In the genomic region with DNA sequence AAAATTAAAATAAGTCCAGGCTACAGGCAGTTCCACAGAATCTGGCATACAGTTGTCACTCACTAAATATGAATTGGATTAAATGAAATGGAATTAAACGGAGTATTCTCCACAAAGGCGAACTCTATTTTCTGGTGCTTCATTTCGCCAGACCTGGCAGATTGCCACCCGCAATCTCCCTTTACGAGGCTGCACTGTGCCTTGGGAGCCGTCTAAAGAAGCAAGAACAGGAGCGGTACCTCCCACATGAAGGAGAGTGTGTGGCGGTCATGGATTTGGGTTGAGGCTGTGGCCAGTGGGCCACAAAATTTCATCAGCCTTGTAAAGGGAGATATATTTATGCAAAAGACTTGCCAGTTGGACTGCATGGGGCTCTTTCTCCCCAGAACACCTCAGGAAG, we compare ENCODE assay signal across 21 cellular contexts.
DNase-seq lines count a peak whose midpoint lies in the region; ATAC-seq and TF ChIP-seq lines count a peak whose summit lies in the region.
"Had no signal": no experiment of that assay in that cellular context is flagged by ENCODE, and none has a peak within 500 bp of the region (broad histone marks: within the 10 kb centered on the region; RNA-seq: fewer than 3 reads in every experiment).

No MANE protein-coding gene starts in this region.

- no peak overlapping the region for H3K27ac ChIP-seq in esophagus muscularis mucosa (replicated peaks in 1 of 4)
- H3K27ac ChIP-seq in prostate gland: no peak overlapping the region
- no peak overlapping the region for H3K27ac ChIP-seq in RWPE1
- no peak overlapping the region for H3K27ac ChIP-seq in left lung
- H3K27ac ChIP-seq: C4-2B, GM23248, SJSA1 had no signal

- POLR2A ChIA-PET in RWPE1 (lab: Yijun Ruan, JAX; ENCODE audit: low non-redundant PET): no interaction called here

- CTCF ChIA-PET in RWPE1 (lab: Yijun Ruan, JAX): no interaction called here

- intact Hi-C loops in Right ventricle myocardium inferior (cut with DNase I) (no loop called here), cardiac septum (cut with DNase I) (no loop called here), esophagus muscularis mucosa (cut with DNase I) (no loop called here), prostate gland (cut with DNase I) (no loop called here), left lung (cut with DNase I) (no loop called here)

- TF ChIP-seq CTCF in esophagus muscularis mucosa (IDR thresholded peaks at IDR 0.05) (no peak), prostate gland (IDR thresholded peaks at IDR 0.05) (no peak), RWPE1 (conservative IDR thresholded peaks at IDR 0.05; ENCODE audit: low read depth) (no peak), left lung (IDR thresholded peaks at IDR 0.05) (no peak)

- no peak overlapping the region for H3K4me3 ChIP-seq in esophagus muscularis mucosa
- H3K4me3 ChIP-seq in prostate gland: no peak overlapping the region
- H3K4me3 ChIP-seq in left lung: no peak overlapping the region
- H3K4me3 ChIP-seq: GM23248, SJSA1 had no signal

- no peak for TF ChIP-seq POLR2A in esophagus muscularis mucosa (IDR thresholded peaks at IDR 0.05; ENCODE audit: low read depth)
- TF ChIP-seq POLR2A in prostate gland (IDR thresholded peaks at IDR 0.05): no peak

- no peaks in the 10 kb centered on the region for H3K4me1 ChIP-seq in esophagus muscularis mucosa
- H3K4me1 ChIP-seq in prostate gland (replicated peaks): no peaks in the 10 kb centered on the region
- H3K4me1 ChIP-seq in left lung: no peaks in the 10 kb centered on the region
- H3K4me1 ChIP-seq: SJSA1 had no signal

- H3K36me3 ChIP-seq in esophagus muscularis mucosa: no peaks in the 10 kb centered on the region
- H3K36me3 ChIP-seq in prostate gland: no peaks in the 10 kb centered on the region
- no peaks in the 10 kb centered on the region for H3K36me3 ChIP-seq in left lung
- H3K36me3 ChIP-seq: SJSA1 had no signal

- H3K9me3 ChIP-seq in esophagus muscularis mucosa (no peaks in the 10 kb centered on the region), prostate gland (no peaks in the 10 kb centered on the region), left lung (peaks cover 0 to 2% of the 10 kb centered on the region in 2 donors)
- H3K9me3 ChIP-seq: SJSA1 had no signal

- H3K27me3 ChIP-seq in esophagus muscularis mucosa: no peaks in the 10 kb centered on the region
- H3K27me3 ChIP-seq in prostate gland (replicated peaks; ENCODE audit: insufficient read depth): no peaks in the 10 kb centered on the region
- no peaks in the 10 kb centered on the region for H3K27me3 ChIP-seq in left lung
- H3K27me3 ChIP-seq: SJSA1 had no signal

- DNase-seq in Right ventricle myocardium inferior (ENCODE audit: missing footprints): no peak
- no peak for DNase-seq in cardiac septum (ENCODE audit: low spot score)
- DNase-seq in M059J (ENCODE audit: low read depth): peak; percentile 47
- peak; percentile 31 for DNase-seq in esophagus muscularis mucosa (ENCODE audit: extremely low spot score)
- peak; percentile 16 for DNase-seq in prostate gland (ENCODE audit: low spot score)
- no peak for DNase-seq in RWPE1 (ENCODE audit: low spot score)
- no peak for DNase-seq in left lung
- DNase-seq: AML-193, GDM1, GM23248, HCEC 1CT, Kasumi-1, MM.1S, NCI-H1694 treated with DMSO at 0.1 percent for 48 hours, NCI-H446 treated with DMSO at 0.1 percent for 48 hours, OCI-M1, RPMI8226, T-helper 2 cell had no signal

- ATAC-seq in Right ventricle myocardium inferior (peak; percentile 28), left lung (no peak), GM19455 (IDR thresholded peaks at IDR 0.05; ENCODE audit: unreplicated experiment) (no peak)

- no peak for TF ChIP-seq EP300 in esophagus muscularis mucosa (IDR thresholded peaks at IDR 0.05)

- WGBS in esophagus muscularis mucosa: 81% methylated on average over 8 of the region's 8 CpGs
- 49% methylated on average over 8 of the region's 8 CpGs for WGBS in prostate gland

Comparison
In these comparisons a context has a peak if more than half of its experiments do, and no peak if none do; other contexts are left out.
1. DNase-seq: peak in M059J (single experiment), esophagus muscularis mucosa (single experiment) and prostate gland (single experiment); none in Right ventricle myocardium inferior (single experiment), cardiac septum (single experiment), RWPE1 (single experiment) and left lung (0 of 2).